Comparison of ENCODE assay signal across 1 cellular context in genomic region chr3:94256888-94257813, GRCh38.
TF ChIP-seq lines count a peak whose summit lies in the region.

No MANE protein-coding gene starts in this region.

TF ChIP-seq in WTC11, 78 proteins besides CTCF, POLR2A, EP300 and RAD21 (continued from another document):
- TF ChIP-seq, protein P1, sequence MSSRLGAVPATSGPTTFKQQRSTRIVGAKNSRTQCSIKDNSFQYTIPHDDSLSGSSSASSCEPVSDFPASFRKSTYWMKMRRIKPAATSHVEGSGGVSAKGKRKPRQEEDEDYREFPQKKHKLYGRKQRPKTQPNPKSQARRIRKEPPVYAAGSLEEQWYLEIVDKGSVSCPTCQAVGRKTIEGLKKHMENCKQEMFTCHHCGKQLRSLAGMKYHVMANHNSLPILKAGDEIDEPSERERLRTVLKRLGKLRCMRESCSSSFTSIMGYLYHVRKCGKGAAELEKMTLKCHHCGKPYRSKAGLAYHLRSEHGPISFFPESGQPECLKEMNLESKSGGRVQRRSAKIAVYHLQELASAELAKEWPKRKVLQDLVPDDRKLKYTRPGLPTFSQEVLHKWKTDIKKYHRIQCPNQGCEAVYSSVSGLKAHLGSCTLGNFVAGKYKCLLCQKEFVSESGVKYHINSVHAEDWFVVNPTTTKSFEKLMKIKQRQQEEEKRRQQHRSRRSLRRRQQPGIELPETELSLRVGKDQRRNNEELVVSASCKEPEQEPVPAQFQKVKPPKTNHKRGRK (CRISPR knock-in tag; IDR thresholded peaks at IDR 0.05; ENCODE audit: borderline replicate concordance), result no peak
- no peak for TF ChIP-seq ZBTB43 (CRISPR knock-in tag; IDR thresholded peaks at IDR 0.05)
- no peak for TF ChIP-seq JUN (CRISPR knock-in tag; IDR thresholded peaks at IDR 0.05)
- TF ChIP-seq ATF3 (CRISPR knock-in tag; conservative IDR thresholded peaks at IDR 0.05), result no peak
- no peak for TF ChIP-seq E2F5 (CRISPR knock-in tag; IDR thresholded peaks at IDR 0.05)
- TF ChIP-seq, protein P2, sequence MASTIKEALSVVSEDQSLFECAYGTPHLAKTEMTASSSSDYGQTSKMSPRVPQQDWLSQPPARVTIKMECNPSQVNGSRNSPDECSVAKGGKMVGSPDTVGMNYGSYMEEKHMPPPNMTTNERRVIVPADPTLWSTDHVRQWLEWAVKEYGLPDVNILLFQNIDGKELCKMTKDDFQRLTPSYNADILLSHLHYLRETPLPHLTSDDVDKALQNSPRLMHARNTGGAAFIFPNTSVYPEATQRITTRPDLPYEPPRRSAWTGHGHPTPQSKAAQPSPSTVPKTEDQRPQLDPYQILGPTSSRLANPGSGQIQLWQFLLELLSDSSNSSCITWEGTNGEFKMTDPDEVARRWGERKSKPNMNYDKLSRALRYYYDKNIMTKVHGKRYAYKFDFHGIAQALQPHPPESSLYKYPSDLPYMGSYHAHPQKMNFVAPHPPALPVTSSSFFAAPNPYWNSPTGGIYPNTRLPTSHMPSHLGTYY (CRISPR knock-in tag; IDR thresholded peaks at IDR 0.05), result no peak
- TF ChIP-seq GABPB1 (CRISPR knock-in tag; IDR thresholded peaks at IDR 0.05), result no peak
- TF ChIP-seq PREB (CRISPR knock-in tag; IDR thresholded peaks at IDR 0.05; ENCODE audit: borderline replicate concordance), result no peak
